10 cellular contexts compared by ENCODE assay signal in the genomic region with DNA sequence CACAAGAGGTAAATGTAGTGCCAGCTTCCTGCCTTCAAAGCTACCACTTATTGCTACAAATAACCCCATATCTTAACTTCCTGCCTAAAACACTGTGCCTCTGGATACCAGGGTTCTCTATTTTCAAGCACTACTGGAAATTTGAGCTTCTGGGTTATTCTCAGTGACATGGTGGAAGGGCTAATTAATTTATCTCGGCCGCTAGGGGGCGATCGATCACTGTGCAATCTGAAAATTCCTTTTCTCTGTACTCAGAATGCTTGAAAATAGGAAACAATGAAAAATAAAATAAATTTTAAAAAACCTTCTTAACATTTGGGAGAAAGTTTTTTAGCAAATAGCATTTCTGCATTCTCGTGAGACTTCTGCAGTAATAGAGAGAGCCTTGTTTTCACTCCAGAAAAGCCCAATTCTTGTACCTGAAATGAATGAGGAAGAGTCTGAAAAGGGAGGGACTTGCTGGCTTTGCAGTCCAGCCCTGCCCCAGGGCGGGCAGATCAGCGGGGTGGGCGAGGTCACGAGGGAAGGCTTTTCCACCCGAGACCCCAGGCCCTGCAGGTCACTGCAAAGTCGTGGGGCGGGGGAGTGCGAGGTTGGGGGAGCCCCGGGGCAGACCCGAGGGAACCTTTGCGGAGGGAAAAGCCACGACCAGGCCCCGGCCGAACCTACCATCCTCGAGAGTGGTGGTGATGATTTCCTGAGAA.
DNase-seq lines count a peak whose midpoint lies in the region; ATAC-seq and TF ChIP-seq lines count a peak whose summit lies in the region.
"Had no signal": no experiment of that assay in that cellular context is flagged by ENCODE, and none has a peak within 500 bp of the region (broad histone marks: within the 10 kb centered on the region; RNA-seq: fewer than 3 reads in every experiment).

No MANE protein-coding gene starts in this region.

- H3K9me3 ChIP-seq in BE2C: peaks cover 11% of the 10 kb centered on the region
- no peaks in the 10 kb centered on the region for H3K9me3 ChIP-seq in left ventricle myocardium inferior (replicated peaks)
- no peaks in the 10 kb centered on the region for H3K9me3 ChIP-seq in gastrocnemius medialis
- H3K9me3 ChIP-seq: neutrophil had no signal

- peak; percentile 62 for TF ChIP-seq CTCF in BE2C (IDR thresholded peaks at IDR 0.05; ENCODE audit: low read depth, low read length)
- TF ChIP-seq CTCF in GM13977 (IDR thresholded peaks at IDR 0.05; ENCODE audit: extremely low read depth, insufficient read depth, missing control alignments): peak; percentile 53
- peak; percentile 77 for TF ChIP-seq CTCF in left ventricle myocardium inferior (IDR thresholded peaks at IDR 0.05; ENCODE audit: borderline replicate concordance)
- peak in 4 of 5 experiments; percentile 18 to 46 (median 42) for TF ChIP-seq CTCF in gastrocnemius medialis (IDR thresholded peaks at IDR 0.05 in 4 of 5, conservative IDR thresholded peaks at IDR 0.05 in 1 of 5)

- no peaks in the 10 kb centered on the region for H3K36me3 ChIP-seq in BE2C
- H3K36me3 ChIP-seq in left ventricle myocardium inferior: no peaks in the 10 kb centered on the region
- no peaks in the 10 kb centered on the region for H3K36me3 ChIP-seq in gastrocnemius medialis
- H3K36me3 ChIP-seq: neutrophil had no signal

- H3K9me3 Mint-ChIP-seq in T-helper 2 cell treated with Interferon-gamma antibody and Interleukin-4, amounts not matched to agents 5 μg/mL and 100 μg/mL, for 36 hours: no peaks in the 10 kb centered on the region

- no peaks in the 10 kb centered on the region for H3K4me1 ChIP-seq in BE2C
- no peaks in the 10 kb centered on the region for H3K4me1 ChIP-seq in left ventricle myocardium inferior
- H3K4me1 ChIP-seq in gastrocnemius medialis: no peaks in the 10 kb centered on the region

- H3K27ac Mint-ChIP-seq in T-helper 2 cell treated with Interferon-gamma antibody and Interleukin-4, amounts not matched to agents 5 μg/mL and 100 μg/mL, for 36 hours: no peak overlapping the region
- H3K27ac Mint-ChIP-seq: IgD-negative memory B cell had no signal

- intact Hi-C loops in left ventricle myocardium inferior (cut with micrococcal nuclease): loop anchor here (5.0 to 10.0 kb wide), 2 partner anchors 243 to 921 kb away; no protein-coding TSS in a partner anchor
- intact Hi-C loops in gastrocnemius medialis (cut with DNase I; ENCODE audit: low total_unique reads): no loop called here

- no peak overlapping the region for H3K4me3 ChIP-seq in BE2C (ENCODE audit: low read depth, low read length)
- no peak overlapping the region for H3K4me3 ChIP-seq in left ventricle myocardium inferior
- no peak overlapping the region for H3K4me3 ChIP-seq in gastrocnemius medialis

- H3K36me3 Mint-ChIP-seq in T-helper 2 cell treated with Interferon-gamma antibody and Interleukin-4, amounts not matched to agents 5 μg/mL and 100 μg/mL, for 36 hours (ENCODE audit: low read depth): no peaks in the 10 kb centered on the region
- H3K36me3 Mint-ChIP-seq: IgD-negative memory B cell had no signal

- no peaks in the 10 kb centered on the region for H3K4me1 Mint-ChIP-seq in T-helper 2 cell treated with Interferon-gamma antibody and Interleukin-4, amounts not matched to agents 5 μg/mL and 100 μg/mL, for 36 hours (ENCODE audit: low read depth)

- in situ Hi-C loops in GM13977 (cut with MboI; ENCODE audit: low pct_unique_long_range_greater_than_20kb, low sequenced_read_pairs, unreplicated experiment) (no loop called here), gastrocnemius medialis (cut with MboI; ENCODE audit: low sequenced_read_pairs in 4 of 4) (loop anchor here in 2 of 4 donors (10.0 to 25.0 kb wide), 3 partner anchors 241 to 918 kb away; a partner anchor contains a TSS)

- no peaks in the 10 kb centered on the region for H3K27me3 ChIP-seq in BE2C
- H3K27me3 ChIP-seq in left ventricle myocardium inferior (ENCODE audit: low read depth): peaks cover 20% of the 10 kb centered on the region
- H3K27me3 ChIP-seq in gastrocnemius medialis: no peaks in the 10 kb centered on the region
- H3K27me3 ChIP-seq: neutrophil had no signal

- ATAC-seq in gastrocnemius medialis: no peak
- ATAC-seq in HG03354 (IDR thresholded peaks at IDR 0.05; ENCODE audit: poor library complexity, severe bottlenecking, unreplicated experiment): no peak

- no peaks in the 10 kb centered on the region for H3K27me3 Mint-ChIP-seq in T-helper 2 cell treated with Interferon-gamma antibody and Interleukin-4, amounts not matched to agents 5 μg/mL and 100 μg/mL, for 36 hours (ENCODE audit: low read depth)
- H3K27me3 Mint-ChIP-seq: IgD-negative memory B cell had no signal

- no peak overlapping the region for H3K4me3 Mint-ChIP-seq in T-helper 2 cell treated with Interferon-gamma antibody and Interleukin-4, amounts not matched to agents 5 μg/mL and 100 μg/mL, for 36 hours
- H3K4me3 Mint-ChIP-seq: IgD-negative memory B cell had no signal

- TF ChIP-seq POLR2A in gastrocnemius medialis (IDR thresholded peaks at IDR 0.05): no peak

- DNase-seq in BE2C: peak; percentile 35
- DNase-seq in GM13977 (ENCODE audit: low spot score): peak; percentile 30
- peak; percentile 73 for DNase-seq in NCI-H69 (lab: John Stamatoyannopoulos, UW)
- DNase-seq in activated naive CD4-positive, alpha-beta T cell treated with Interleukin-2 at 50 U/mL for 16 hours: peak; percentile 4
- DNase-seq in left ventricle myocardium inferior: peak; percentile 26
- no peak for DNase-seq in gastrocnemius medialis
- DNase-seq in T-helper 2 cell treated with Interferon-gamma antibody and Interleukin-4, amounts not matched to agents 5 μg/mL and 100 μg/mL, for 36 hours (ENCODE audit: low spot score): no peak

- H3K27ac ChIP-seq in left ventricle myocardium inferior (replicated peaks): no peak overlapping the region
- no peak overlapping the region for H3K27ac ChIP-seq in gastrocnemius medialis
- H3K27ac ChIP-seq: neutrophil had no signal

Comparison
In these comparisons a context has a peak if more than half of its experiments do, and no peak if none do; other contexts are left out.
1. DNase-seq: peak in BE2C (single experiment), GM13977 (single experiment), NCI-H69 (single experiment), activated naive CD4-positive, alpha-beta T cell treated with Interleukin-2 at 50 U/mL for 16 hours (single experiment) and left ventricle myocardium inferior (single experiment); none in gastrocnemius medialis (0 of 2) and T-helper 2 cell treated with Interferon-gamma antibody and Interleukin-4, amounts not matched to agents 5 μg/mL and 100 μg/mL, for 36 hours (single experiment).
2. Peak in every context shown above with its lines, with median percentiles within 50 percentile points of each other: CTCF ChIP-seq.